In genomic region chr21:45207839-45208626, GRCh38 we compare ENCODE assay signal across 16 cellular contexts.
A peak's percentile ranks its signal among the peaks of the same experiment; 100 is the strongest.
DNase-seq lines count a peak whose midpoint lies in the region; ATAC-seq and FAIRE-seq lines count a peak whose summit lies in the region.
"Had no signal": no experiment of that assay in that cellular context is flagged by ENCODE, and none has a peak within 500 bp of the region (broad histone marks: within the 10 kb centered on the region; RNA-seq: fewer than 3 reads in every experiment).

No MANE protein-coding gene starts in this region.

- H3K9me3 ChIP-seq in CD4-positive, CD25-positive, alpha-beta regulatory T cell (ENCODE audit: control insufficient read depth in 2 of 2, low read length in 2 of 2), result no peaks in the 10 kb centered on the region
- H3K9me3 ChIP-seq in T-helper 17 cell (ENCODE audit: control insufficient read depth, low read length, poor library complexity, severe bottlenecking) (no peaks in the 10 kb centered on the region), small intestine (ENCODE audit: control insufficient read depth, low read depth) (no peaks in the 10 kb centered on the region)
- H3K9me3 ChIP-seq: suprapubic skin had no signal

- peak overlapping the region in 2 of 3 donors; percentile 24 to 66 for H3K27ac Mint-ChIP-seq in CD4-positive, CD25-positive, alpha-beta regulatory T cell
- H3K27ac Mint-ChIP-seq in T-helper 17 cell, result peak overlapping the region; percentile 91
- no peak overlapping the region for H3K27ac Mint-ChIP-seq in natural killer cell treated with Interleukin-12 subunit alpha and Interleukin-12 subunit beta and Interleukin-15 and Interleukin-18, amount 100 ng/mL, for 72 hours
- H3K27ac Mint-ChIP-seq: activated naive CD8-positive, alpha-beta T cell had no signal

- peaks cover 0 to 1% (median 0%) of the 10 kb centered on the region in 7 donors for H3K9me3 Mint-ChIP-seq in CD4-positive, CD25-positive, alpha-beta regulatory T cell
- H3K9me3 Mint-ChIP-seq in natural killer cell treated with Interleukin-12 subunit alpha and Interleukin-12 subunit beta and Interleukin-15 and Interleukin-18, amount 100 ng/mL, for 72 hours, result no peaks in the 10 kb centered on the region

- H3K36me3 Mint-ChIP-seq in CD4-positive, CD25-positive, alpha-beta regulatory T cell, result peaks cover 53% of the 10 kb centered on the region
- H3K36me3 Mint-ChIP-seq in T-helper 17 cell (ENCODE audit: low read depth), result peaks cover 12% of the 10 kb centered on the region
- H3K36me3 Mint-ChIP-seq in natural killer cell treated with Interleukin-12 subunit alpha and Interleukin-12 subunit beta and Interleukin-15 and Interleukin-18, amount 100 ng/mL, for 72 hours, result no peaks in the 10 kb centered on the region

- no peak overlapping the region for H3K4me3 ChIP-seq in CD4-positive, CD25-positive, alpha-beta regulatory T cell (ENCODE audit: low read depth, low read length)
- no peak overlapping the region for H3K4me3 ChIP-seq in small intestine (ENCODE audit: low read depth in 1 of 2, low read length in 2 of 2)
- H3K4me3 ChIP-seq: SK-N-MC, suprapubic skin had no signal

- peaks cover 5 to 20% (median 6%) of the 10 kb centered on the region in 4 donors for H3K4me1 Mint-ChIP-seq in CD4-positive, CD25-positive, alpha-beta regulatory T cell
- H3K4me1 Mint-ChIP-seq in T-helper 17 cell, result peaks cover 31% of the 10 kb centered on the region
- H3K4me1 Mint-ChIP-seq in natural killer cell treated with Interleukin-12 subunit alpha and Interleukin-12 subunit beta and Interleukin-15 and Interleukin-18, amount 100 ng/mL, for 72 hours (ENCODE audit: low read depth in 2 of 2), result peaks cover 17 to 31% of the 10 kb centered on the region in 2 donors

- H3K27ac ChIP-seq in CD4-positive, CD25-positive, alpha-beta regulatory T cell (ENCODE audit: insufficient read depth, low read length, poor library complexity, severe bottlenecking), result no peak overlapping the region
- peak overlapping the region in 1 of 2 donors; percentile 27 for H3K27ac ChIP-seq in small intestine (ENCODE audit: low read depth in 1 of 2, low read length in 1 of 2)
- H3K27ac ChIP-seq: SK-N-MC, suprapubic skin had no signal

- H3K4me3 Mint-ChIP-seq in CD4-positive, CD25-positive, alpha-beta regulatory T cell, result no peak overlapping the region
- peak overlapping the region; percentile 34 for H3K4me3 Mint-ChIP-seq in T-helper 17 cell
- peak overlapping the region; percentile 8 for H3K4me3 Mint-ChIP-seq in natural killer cell treated with Interleukin-12 subunit alpha and Interleukin-12 subunit beta and Interleukin-15 and Interleukin-18, amount 100 ng/mL, for 72 hours
- H3K4me3 Mint-ChIP-seq: activated naive CD8-positive, alpha-beta T cell had no signal

- 81 to 86% (median 86%) methylated on average over 9 of the region's 9 CpGs for WGBS in small intestine, 3 donors

- H3K4me1 ChIP-seq in CD4-positive, CD25-positive, alpha-beta regulatory T cell (ENCODE audit: control insufficient read depth, insufficient read depth, low read length, poor library complexity, severe bottlenecking), result no peaks in the 10 kb centered on the region
- no peaks in the 10 kb centered on the region for H3K4me1 ChIP-seq in small intestine (ENCODE audit: control insufficient read depth in 2 of 2, insufficient read depth in 1 of 2, low read depth in 1 of 2, low read length in 1 of 2)
- H3K4me1 ChIP-seq: suprapubic skin had no signal

- no peak for FAIRE-seq in small intestine (lab: Jason Lieb, UNC)
- FAIRE-seq: endometrium, TTC549 had no signal

- peaks cover 58% of the 10 kb centered on the region for H3K36me3 ChIP-seq in CD4-positive, CD25-positive, alpha-beta regulatory T cell (ENCODE audit: control insufficient read depth, insufficient read depth, low read length)
- H3K36me3 ChIP-seq in small intestine (ENCODE audit: control insufficient read depth in 2 of 2, insufficient read depth in 2 of 2, low read length in 2 of 2), result no peaks in the 10 kb centered on the region

- H3K27me3 Mint-ChIP-seq in CD4-positive, CD25-positive, alpha-beta regulatory T cell, result no peaks in the 10 kb centered on the region
- no peaks in the 10 kb centered on the region for H3K27me3 Mint-ChIP-seq in T-helper 17 cell
- peaks cover 0 to 8% of the 10 kb centered on the region in 2 donors for H3K27me3 Mint-ChIP-seq in natural killer cell treated with Interleukin-12 subunit alpha and Interleukin-12 subunit beta and Interleukin-15 and Interleukin-18, amount 100 ng/mL, for 72 hours
- H3K27me3 Mint-ChIP-seq: activated naive CD8-positive, alpha-beta T cell had no signal

- DNase-seq in CD4-positive, CD25-positive, alpha-beta regulatory T cell, result no peak
- DNase-seq in COR-L47 (lab: John Stamatoyannopoulos, UW) (peak; percentile 66), T-helper 17 cell (no peak), small intestine (no peak), left lobe of liver (ENCODE audit: low spot score) (no peak)
- DNase-seq in natural killer cell treated with Interleukin-12 subunit alpha and Interleukin-12 subunit beta and Interleukin-15 and Interleukin-18, amount 100 ng/mL, for 72 hours (ENCODE audit: low spot score), result no peak
- no peak for DNase-seq in stimulated activated CD8-positive, alpha-beta memory T cell treated with anti-CD3 and anti-CD28 coated beads, Interleukin-4, amount 100 ng/mL, for 48 hours
- DNase-seq: DND-41, NCI-H1417 treated with DMSO at 0.1 percent for 48 hours, NCI-H510A had no signal

- no peaks in the 10 kb centered on the region for H3K27me3 ChIP-seq in CD4-positive, CD25-positive, alpha-beta regulatory T cell (ENCODE audit: control insufficient read depth, insufficient read depth, low read length)
- no peaks in the 10 kb centered on the region for H3K27me3 ChIP-seq in small intestine (ENCODE audit: control insufficient read depth in 2 of 2, insufficient read depth in 2 of 2, low read length in 2 of 2)
- H3K27me3 ChIP-seq: suprapubic skin had no signal

- ATAC-seq in CD4-positive, CD25-positive, alpha-beta regulatory T cell (ENCODE audit: low read depth in 2 of 2), result no peak
- no peak for ATAC-seq in T-helper 17 cell
- ATAC-seq in natural killer cell treated with Interleukin-12 subunit alpha and Interleukin-12 subunit beta and Interleukin-15 and Interleukin-18, amount 100 ng/mL, for 72 hours, result no peak
- no peak for ATAC-seq in left lobe of liver
- ATAC-seq: PC-3 had no signal

Comparison
In these comparisons a context has a peak if more than half of its experiments do, and no peak if none do; other contexts are left out.
1. H3K27ac Mint-ChIP-seq: peak in CD4-positive, CD25-positive, alpha-beta regulatory T cell (2 of 3) and T-helper 17 cell (single experiment); none in natural killer cell treated with Interleukin-12 subunit alpha and Interleukin-12 subunit beta and Interleukin-15 and Interleukin-18, amount 100 ng/mL, for 72 hours (0 of 2).
2. H3K4me3 Mint-ChIP-seq: peak in T-helper 17 cell (single experiment) and natural killer cell treated with Interleukin-12 subunit alpha and Interleukin-12 subunit beta and Interleukin-15 and Interleukin-18, amount 100 ng/mL, for 72 hours (single experiment); none in CD4-positive, CD25-positive, alpha-beta regulatory T cell (0 of 4).